Comparison of ENCODE assay signal across 1 cellular context in the genomic region with DNA sequence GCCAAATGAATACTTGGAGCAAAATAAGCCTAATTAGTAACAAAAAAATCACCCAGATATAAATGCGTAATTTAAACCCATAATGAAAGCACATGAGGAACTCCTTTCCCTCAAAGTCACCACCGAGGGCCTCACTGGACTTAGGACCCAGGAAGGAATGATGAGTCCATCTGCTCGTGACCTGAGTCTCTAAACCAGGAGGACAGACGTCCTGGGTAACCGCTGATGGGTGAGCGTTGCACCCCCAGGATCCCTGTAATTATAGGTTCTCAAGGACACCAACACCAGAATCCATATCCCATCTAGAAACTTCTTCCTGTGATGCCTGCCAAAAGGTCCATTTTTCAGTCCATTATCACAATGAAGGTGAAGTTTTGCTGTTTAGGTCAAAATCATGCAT.
A peak's percentile ranks its signal among the peaks of the same experiment; 100 is the strongest.
TF ChIP-seq lines count a peak whose summit lies in the region.

No MANE protein-coding gene starts in this region.

TF ChIP-seq in HepG2, 621 proteins besides CTCF, POLR2A, EP300 and RAD21 (continues in another document):
- TF ChIP-seq KMT2A (CRISPR knock-in tag; IDR thresholded peaks at IDR 0.05) (0 out of 2 replicates have a peak, but pooled peaks have one; percentile 46), DPF2 (CRISPR knock-in tag; IDR thresholded peaks at IDR 0.05; ENCODE audit: borderline replicate concordance, low read depth) (peak; percentile 74), STAG1 (CRISPR knock-in tag; IDR thresholded peaks at IDR 0.05) (0 out of 2 replicates have a peak, but pooled peaks have one; percentile 8), POGZ (CRISPR knock-in tag; IDR thresholded peaks at IDR 0.05) (peak; percentile 37; the same call in 1 of the 2 replicates), FOXA3 (CRISPR knock-in tag; IDR thresholded peaks at IDR 0.05) (peak; percentile 64), ZNF331 (CRISPR knock-in tag; IDR thresholded peaks at IDR 0.05) (peak; percentile 41; the same call in 1 of the 2 replicates), DMAP1 (CRISPR knock-in tag; IDR thresholded peaks at IDR 0.05) (peak; percentile 67; the same call in 1 of the 2 replicates), PAX8 (CRISPR knock-in tag; IDR thresholded peaks at IDR 0.05; ENCODE audit: borderline replicate concordance) (no peak), SALL1 (CRISPR knock-in tag; IDR thresholded peaks at IDR 0.05) (peak; percentile 86), ZSCAN21 (CRISPR knock-in tag; IDR thresholded peaks at IDR 0.05; ENCODE audit: borderline replicate concordance) (no peak), SSRP1 (CRISPR knock-in tag; IDR thresholded peaks at IDR 0.05) (peak; percentile 73; the same call in 1 of the 2 replicates), ZNF644 (CRISPR knock-in tag; IDR thresholded peaks at IDR 0.05; ENCODE audit: low read depth) (peak; percentile 34; the same call in 1 of the 2 replicates), ZNF616 (CRISPR knock-in tag; IDR thresholded peaks at IDR 0.05; ENCODE audit: low read depth) (no peak), ZNF264 (CRISPR knock-in tag; IDR thresholded peaks at IDR 0.05) (0 out of 2 replicates have a peak, but pooled peaks have one; percentile 66), REL (CRISPR knock-in tag; conservative IDR thresholded peaks at IDR 0.05) (no peak), ZNF549 (CRISPR knock-in tag; IDR thresholded peaks at IDR 0.05) (no peak), MXD4 (CRISPR knock-in tag; IDR thresholded peaks at IDR 0.05) (0 out of 2 replicates have a peak, but pooled peaks have one; percentile 10), SOX13 (IDR thresholded peaks at IDR 0.05) (no peak), SOX13 (CRISPR knock-in tag; conservative IDR thresholded peaks at IDR 0.05 in 1 of 2, IDR thresholded peaks at IDR 0.05 in 1 of 2) (peak in 1 of 2 experiments; percentile 55; a peak in 1 of 4 replicates), GATAD1 (CRISPR knock-in tag; IDR thresholded peaks at IDR 0.05) (peak; percentile 20; the same call in 1 of the 2 replicates), SAP130 (CRISPR knock-in tag; IDR thresholded peaks at IDR 0.05; ENCODE audit: low read depth) (peak; percentile 90), ZNF263 (CRISPR knock-in tag; IDR thresholded peaks at IDR 0.05) (peak; percentile 56; the same call in 1 of the 2 replicates), RELA (CRISPR knock-in tag; IDR thresholded peaks at IDR 0.05) (no peak), ZNF775 (CRISPR knock-in tag; IDR thresholded peaks at IDR 0.05; ENCODE audit: borderline replicate concordance) (no peak), DNMT3B (CRISPR knock-in tag; conservative IDR thresholded peaks at IDR 0.05) (peak; percentile 65), TGIF2 (CRISPR knock-in tag; IDR thresholded peaks at IDR 0.05) (peak; percentile 49; the same call in 1 of the 2 replicates), ZMYM4 (CRISPR knock-in tag; IDR thresholded peaks at IDR 0.05) (peak; percentile 51), PHF21A (CRISPR knock-in tag; IDR thresholded peaks at IDR 0.05) (peak; percentile 47; the same call in 1 of the 2 replicates), HOXA7 (CRISPR knock-in tag; IDR thresholded peaks at IDR 0.05) (no peak), RNF2 (conservative IDR thresholded peaks at IDR 0.05; ENCODE audit: low read depth) (no peak), HCFC1 (IDR thresholded peaks at IDR 0.05; ENCODE audit: low read depth, low read length) (no peak), ZNF589 (CRISPR knock-in tag; conservative IDR thresholded peaks at IDR 0.05) (no peak), ZNF629 (CRISPR knock-in tag; conservative IDR thresholded peaks at IDR 0.05) (0 out of 2 replicates have a peak, but pooled peaks have one; percentile 27), ZNF660 (CRISPR knock-in tag; IDR thresholded peaks at IDR 0.05; ENCODE audit: borderline replicate concordance, low read depth) (no peak), NFYC (CRISPR knock-in tag; IDR thresholded peaks at IDR 0.05) (no peak), HMG20A (CRISPR knock-in tag; IDR thresholded peaks at IDR 0.05; ENCODE audit: borderline replicate concordance) (no peak), ZNF256 (CRISPR knock-in tag; conservative IDR thresholded peaks at IDR 0.05) (no peak), ADNP (CRISPR knock-in tag; IDR thresholded peaks at IDR 0.05) (no peak), ZBTB20 (CRISPR knock-in tag; IDR thresholded peaks at IDR 0.05; ENCODE audit: borderline replicate concordance, low read depth) (peak; percentile 54; the same call in 1 of the 2 replicates)
- TF ChIP-seq, protein P1, sequence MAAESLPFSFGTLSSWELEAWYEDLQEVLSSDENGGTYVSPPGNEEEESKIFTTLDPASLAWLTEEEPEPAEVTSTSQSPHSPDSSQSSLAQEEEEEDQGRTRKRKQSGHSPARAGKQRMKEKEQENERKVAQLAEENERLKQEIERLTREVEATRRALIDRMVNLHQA (CRISPR knock-in tag; IDR thresholded peaks at IDR 0.05): no peak
- TF ChIP-seq, protein P2, sequence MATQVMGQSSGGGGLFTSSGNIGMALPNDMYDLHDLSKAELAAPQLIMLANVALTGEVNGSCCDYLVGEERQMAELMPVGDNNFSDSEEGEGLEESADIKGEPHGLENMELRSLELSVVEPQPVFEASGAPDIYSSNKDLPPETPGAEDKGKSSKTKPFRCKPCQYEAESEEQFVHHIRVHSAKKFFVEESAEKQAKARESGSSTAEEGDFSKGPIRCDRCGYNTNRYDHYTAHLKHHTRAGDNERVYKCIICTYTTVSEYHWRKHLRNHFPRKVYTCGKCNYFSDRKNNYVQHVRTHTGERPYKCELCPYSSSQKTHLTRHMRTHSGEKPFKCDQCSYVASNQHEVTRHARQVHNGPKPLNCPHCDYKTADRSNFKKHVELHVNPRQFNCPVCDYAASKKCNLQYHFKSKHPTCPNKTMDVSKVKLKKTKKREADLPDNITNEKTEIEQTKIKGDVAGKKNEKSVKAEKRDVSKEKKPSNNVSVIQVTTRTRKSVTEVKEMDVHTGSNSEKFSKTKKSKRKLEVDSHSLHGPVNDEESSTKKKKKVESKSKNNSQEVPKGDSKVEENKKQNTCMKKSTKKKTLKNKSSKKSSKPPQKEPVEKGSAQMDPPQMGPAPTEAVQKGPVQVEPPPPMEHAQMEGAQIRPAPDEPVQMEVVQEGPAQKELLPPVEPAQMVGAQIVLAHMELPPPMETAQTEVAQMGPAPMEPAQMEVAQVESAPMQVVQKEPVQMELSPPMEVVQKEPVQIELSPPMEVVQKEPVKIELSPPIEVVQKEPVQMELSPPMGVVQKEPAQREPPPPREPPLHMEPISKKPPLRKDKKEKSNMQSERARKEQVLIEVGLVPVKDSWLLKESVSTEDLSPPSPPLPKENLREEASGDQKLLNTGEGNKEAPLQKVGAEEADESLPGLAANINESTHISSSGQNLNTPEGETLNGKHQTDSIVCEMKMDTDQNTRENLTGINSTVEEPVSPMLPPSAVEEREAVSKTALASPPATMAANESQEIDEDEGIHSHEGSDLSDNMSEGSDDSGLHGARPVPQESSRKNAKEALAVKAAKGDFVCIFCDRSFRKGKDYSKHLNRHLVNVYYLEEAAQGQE (IDR thresholded peaks at IDR 0.05; ENCODE audit: borderline replicate concordance in 1 of 2, low read depth in 1 of 2, low read length in 2 of 2): 0 out of 4 replicates have a peak, but pooled peaks of 1 of the 2 experiments have one; percentile 32
- TF ChIP-seq, protein P3, sequence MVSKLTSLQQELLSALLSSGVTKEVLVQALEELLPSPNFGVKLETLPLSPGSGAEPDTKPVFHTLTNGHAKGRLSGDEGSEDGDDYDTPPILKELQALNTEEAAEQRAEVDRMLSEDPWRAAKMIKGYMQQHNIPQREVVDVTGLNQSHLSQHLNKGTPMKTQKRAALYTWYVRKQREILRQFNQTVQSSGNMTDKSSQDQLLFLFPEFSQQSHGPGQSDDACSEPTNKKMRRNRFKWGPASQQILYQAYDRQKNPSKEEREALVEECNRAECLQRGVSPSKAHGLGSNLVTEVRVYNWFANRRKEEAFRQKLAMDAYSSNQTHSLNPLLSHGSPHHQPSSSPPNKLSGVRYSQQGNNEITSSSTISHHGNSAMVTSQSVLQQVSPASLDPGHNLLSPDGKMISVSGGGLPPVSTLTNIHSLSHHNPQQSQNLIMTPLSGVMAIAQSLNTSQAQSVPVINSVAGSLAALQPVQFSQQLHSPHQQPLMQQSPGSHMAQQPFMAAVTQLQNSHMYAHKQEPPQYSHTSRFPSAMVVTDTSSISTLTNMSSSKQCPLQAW (CRISPR knock-in tag; IDR thresholded peaks at IDR 0.05): peak; percentile 27; the same call in 1 of the 2 replicates
- TF ChIP-seq, protein P4, sequence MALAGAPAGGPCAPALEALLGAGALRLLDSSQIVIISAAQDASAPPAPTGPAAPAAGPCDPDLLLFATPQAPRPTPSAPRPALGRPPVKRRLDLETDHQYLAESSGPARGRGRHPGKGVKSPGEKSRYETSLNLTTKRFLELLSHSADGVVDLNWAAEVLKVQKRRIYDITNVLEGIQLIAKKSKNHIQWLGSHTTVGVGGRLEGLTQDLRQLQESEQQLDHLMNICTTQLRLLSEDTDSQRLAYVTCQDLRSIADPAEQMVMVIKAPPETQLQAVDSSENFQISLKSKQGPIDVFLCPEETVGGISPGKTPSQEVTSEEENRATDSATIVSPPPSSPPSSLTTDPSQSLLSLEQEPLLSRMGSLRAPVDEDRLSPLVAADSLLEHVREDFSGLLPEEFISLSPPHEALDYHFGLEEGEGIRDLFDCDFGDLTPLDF (CRISPR knock-in tag; IDR thresholded peaks at IDR 0.05): 0 out of 2 replicates have a peak, but pooled peaks have one; percentile 44
- TF ChIP-seq, protein P5, sequence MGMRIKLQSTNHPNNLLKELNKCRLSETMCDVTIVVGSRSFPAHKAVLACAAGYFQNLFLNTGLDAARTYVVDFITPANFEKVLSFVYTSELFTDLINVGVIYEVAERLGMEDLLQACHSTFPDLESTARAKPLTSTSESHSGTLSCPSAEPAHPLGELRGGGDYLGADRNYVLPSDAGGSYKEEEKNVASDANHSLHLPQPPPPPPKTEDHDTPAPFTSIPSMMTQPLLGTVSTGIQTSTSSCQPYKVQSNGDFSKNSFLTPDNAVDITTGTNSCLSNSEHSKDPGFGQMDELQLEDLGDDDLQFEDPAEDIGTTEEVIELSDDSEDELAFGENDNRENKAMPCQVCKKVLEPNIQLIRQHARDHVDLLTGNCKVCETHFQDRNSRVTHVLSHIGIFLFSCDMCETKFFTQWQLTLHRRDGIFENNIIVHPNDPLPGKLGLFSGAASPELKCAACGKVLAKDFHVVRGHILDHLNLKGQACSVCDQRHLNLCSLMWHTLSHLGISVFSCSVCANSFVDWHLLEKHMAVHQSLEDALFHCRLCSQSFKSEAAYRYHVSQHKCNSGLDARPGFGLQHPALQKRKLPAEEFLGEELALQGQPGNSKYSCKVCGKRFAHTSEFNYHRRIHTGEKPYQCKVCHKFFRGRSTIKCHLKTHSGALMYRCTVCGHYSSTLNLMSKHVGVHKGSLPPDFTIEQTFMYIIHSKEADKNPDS (CRISPR knock-in tag; IDR thresholded peaks at IDR 0.05): no peak
- TF ChIP-seq, protein P6, sequence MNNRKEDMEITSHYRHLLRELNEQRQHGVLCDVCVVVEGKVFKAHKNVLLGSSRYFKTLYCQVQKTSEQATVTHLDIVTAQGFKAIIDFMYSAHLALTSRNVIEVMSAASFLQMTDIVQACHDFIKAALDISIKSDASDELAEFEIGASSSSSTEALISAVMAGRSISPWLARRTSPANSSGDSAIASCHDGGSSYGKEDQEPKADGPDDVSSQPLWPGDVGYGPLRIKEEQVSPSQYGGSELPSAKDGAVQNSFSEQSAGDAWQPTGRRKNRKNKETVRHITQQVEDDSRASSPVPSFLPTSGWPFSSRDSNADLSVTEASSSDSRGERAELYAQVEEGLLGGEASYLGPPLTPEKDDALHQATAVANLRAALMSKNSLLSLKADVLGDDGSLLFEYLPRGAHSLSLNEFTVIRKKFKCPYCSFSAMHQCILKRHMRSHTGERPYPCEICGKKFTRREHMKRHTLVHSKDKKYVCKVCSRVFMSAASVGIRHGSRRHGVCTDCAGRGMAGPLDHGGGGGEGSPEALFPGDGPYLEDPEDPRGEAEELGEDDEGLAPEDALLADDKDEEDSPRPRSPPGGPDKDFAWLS (CRISPR knock-in tag; IDR thresholded peaks at IDR 0.05; ENCODE audit: borderline replicate concordance): no peak
- TF ChIP-seq, protein P7, sequence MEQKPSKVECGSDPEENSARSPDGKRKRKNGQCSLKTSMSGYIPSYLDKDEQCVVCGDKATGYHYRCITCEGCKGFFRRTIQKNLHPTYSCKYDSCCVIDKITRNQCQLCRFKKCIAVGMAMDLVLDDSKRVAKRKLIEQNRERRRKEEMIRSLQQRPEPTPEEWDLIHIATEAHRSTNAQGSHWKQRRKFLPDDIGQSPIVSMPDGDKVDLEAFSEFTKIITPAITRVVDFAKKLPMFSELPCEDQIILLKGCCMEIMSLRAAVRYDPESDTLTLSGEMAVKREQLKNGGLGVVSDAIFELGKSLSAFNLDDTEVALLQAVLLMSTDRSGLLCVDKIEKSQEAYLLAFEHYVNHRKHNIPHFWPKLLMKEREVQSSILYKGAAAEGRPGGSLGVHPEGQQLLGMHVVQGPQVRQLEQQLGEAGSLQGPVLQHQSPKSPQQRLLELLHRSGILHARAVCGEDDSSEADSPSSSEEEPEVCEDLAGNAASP (CRISPR knock-in tag; IDR thresholded peaks at IDR 0.05; ENCODE audit: borderline replicate concordance): peak; percentile 82; the same call in 1 of the 2 replicates
- TF ChIP-seq, protein P8, sequence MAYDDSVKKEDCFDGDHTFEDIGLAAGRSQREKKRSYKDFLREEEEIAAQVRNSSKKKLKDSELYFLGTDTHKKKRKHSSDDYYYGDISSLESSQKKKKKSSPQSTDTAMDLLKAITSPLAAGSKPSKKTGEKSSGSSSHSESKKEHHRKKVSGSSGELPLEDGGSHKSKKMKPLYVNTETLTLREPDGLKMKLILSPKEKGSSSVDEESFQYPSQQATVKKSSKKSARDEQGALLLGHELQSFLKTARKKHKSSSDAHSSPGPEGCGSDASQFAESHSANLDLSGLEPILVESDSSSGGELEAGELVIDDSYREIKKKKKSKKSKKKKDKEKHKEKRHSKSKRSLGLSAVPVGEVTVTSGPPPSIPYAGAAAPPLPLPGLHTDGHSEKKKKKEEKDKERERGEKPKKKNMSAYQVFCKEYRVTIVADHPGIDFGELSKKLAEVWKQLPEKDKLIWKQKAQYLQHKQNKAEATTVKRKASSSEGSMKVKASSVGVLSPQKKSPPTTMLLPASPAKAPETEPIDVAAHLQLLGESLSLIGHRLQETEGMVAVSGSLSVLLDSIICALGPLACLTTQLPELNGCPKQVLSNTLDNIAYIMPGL (CRISPR knock-in tag; IDR thresholded peaks at IDR 0.05; ENCODE audit: borderline replicate concordance in 1 of 2, low read depth in 1 of 2): peak in 1 of 2 experiments; percentile 49; a peak in 1 of 4 replicates
- TF ChIP-seq, protein P9, sequence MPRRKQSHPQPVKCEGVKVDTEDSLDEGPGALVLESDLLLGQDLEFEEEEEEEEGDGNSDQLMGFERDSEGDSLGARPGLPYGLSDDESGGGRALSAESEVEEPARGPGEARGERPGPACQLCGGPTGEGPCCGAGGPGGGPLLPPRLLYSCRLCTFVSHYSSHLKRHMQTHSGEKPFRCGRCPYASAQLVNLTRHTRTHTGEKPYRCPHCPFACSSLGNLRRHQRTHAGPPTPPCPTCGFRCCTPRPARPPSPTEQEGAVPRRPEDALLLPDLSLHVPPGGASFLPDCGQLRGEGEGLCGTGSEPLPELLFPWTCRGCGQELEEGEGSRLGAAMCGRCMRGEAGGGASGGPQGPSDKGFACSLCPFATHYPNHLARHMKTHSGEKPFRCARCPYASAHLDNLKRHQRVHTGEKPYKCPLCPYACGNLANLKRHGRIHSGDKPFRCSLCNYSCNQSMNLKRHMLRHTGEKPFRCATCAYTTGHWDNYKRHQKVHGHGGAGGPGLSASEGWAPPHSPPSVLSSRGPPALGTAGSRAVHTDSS (CRISPR knock-in tag; conservative IDR thresholded peaks at IDR 0.05): no peak
